ENCODE assay signal across 13 cellular contexts in genomic region chr12:100329800-100330199, GRCh38. TPM values are rescaled to one million over a fixed set of nuclear protein-coding genes. Genes with fewer than 3 reads are reported as not detected.
A peak's percentile ranks its signal among the peaks of the same experiment; 100 is the strongest.
DNase-seq lines count a peak whose midpoint lies in the region; ATAC-seq and TF ChIP-seq lines count a peak whose summit lies in the region.
"Had no signal": no experiment of that assay in that cellular context is flagged by ENCODE, and none has a peak within 500 bp of the region (broad histone marks: within the 10 kb centered on the region; RNA-seq: fewer than 3 reads in every experiment).

No MANE protein-coding gene starts in this region.

- TF ChIP-seq CTCF in glutamatergic neuron (IDR thresholded peaks at IDR 0.05; ENCODE audit: partially characterized antibody, unreplicated experiment), result no peak

- no peak overlapping the region for H3K4me3 Mint-ChIP-seq in activated T-cell treated with anti-CD3 and anti-CD28 coated beads, Interleukin-2, amount 50 U/mL, for 72 hours
- no peak overlapping the region for H3K4me3 Mint-ChIP-seq in activated T-cell treated with anti-CD3 and anti-CD28 coated beads, Interleukin-2, amount 50 U/mL, for 4 hours
- H3K4me3 Mint-ChIP-seq in stimulated activated effector memory CD8-positive, alpha-beta T cell treated with anti-CD3 and anti-CD28 coated beads, Interleukin-12 subunit alpha, Interleukin-12 subunit beta, amount 100 ng/mL, for 72 hours, result no peak overlapping the region
- no peak overlapping the region for H3K4me3 Mint-ChIP-seq in glutamatergic neuron (ENCODE audit: unreplicated experiment)

- peaks cover 9% of the 10 kb centered on the region for H3K4me1 Mint-ChIP-seq in activated T-cell treated with anti-CD3 and anti-CD28 coated beads, Interleukin-2, amount 50 U/mL, for 72 hours (ENCODE audit: low read depth)
- H3K4me1 Mint-ChIP-seq in activated T-cell treated with anti-CD3 and anti-CD28 coated beads, Interleukin-2, amount 50 U/mL, for 4 hours (ENCODE audit: low read depth), result no peaks in the 10 kb centered on the region
- no peaks in the 10 kb centered on the region for H3K4me1 Mint-ChIP-seq in stimulated activated effector memory CD8-positive, alpha-beta T cell treated with anti-CD3 and anti-CD28 coated beads, Interleukin-12 subunit alpha, Interleukin-12 subunit beta, amount 100 ng/mL, for 72 hours
- no peaks in the 10 kb centered on the region for H3K4me1 Mint-ChIP-seq in glutamatergic neuron (ENCODE audit: low read depth, unreplicated experiment)

- no peak for DNase-seq in activated T-cell treated with anti-CD3 and anti-CD28 coated beads, Interleukin-2, amount 50 U/mL, for 72 hours
- DNase-seq in activated T-cell treated with anti-CD3 and anti-CD28 coated beads, Interleukin-2, amount 50 U/mL, for 4 hours, result no peak
- DNase-seq in stimulated activated effector memory CD8-positive, alpha-beta T cell treated with anti-CD3 and anti-CD28 coated beads, Interleukin-12 subunit alpha, Interleukin-12 subunit beta, amount 100 ng/mL, for 72 hours (ENCODE audit: low spot score in 2 of 2), result no peak
- no peak for DNase-seq in glutamatergic neuron
- DNase-seq in NCI-H1105 treated with DMSO at 0.1 percent for 48 hours (lab: John Stamatoyannopoulos, UW), result no peak
- DNase-seq in effector CD4-positive, alpha-beta T cell, result no peak
- DNase-seq: caudate nucleus; foreskin keratinocyte; stimulated activated CD4-positive, alpha-beta T cell treated with anti-CD3 and anti-CD28 coated beads, Interleukin-2, amount 100 ng/mL, for 48 hours had no signal

- H3K36me3 Mint-ChIP-seq in activated T-cell treated with anti-CD3 and anti-CD28 coated beads, Interleukin-2, amount 50 U/mL, for 72 hours (ENCODE audit: insufficient read depth in 2 of 2), result peaks cover 9 to 10% of the 10 kb centered on the region in 2 donors
- peaks cover 35% of the 10 kb centered on the region for H3K36me3 Mint-ChIP-seq in activated T-cell treated with anti-CD3 and anti-CD28 coated beads, Interleukin-2, amount 50 U/mL, for 4 hours (ENCODE audit: insufficient read depth)
- H3K36me3 Mint-ChIP-seq in stimulated activated effector memory CD8-positive, alpha-beta T cell treated with anti-CD3 and anti-CD28 coated beads, Interleukin-12 subunit alpha, Interleukin-12 subunit beta, amount 100 ng/mL, for 72 hours, result peaks cover 89% of the 10 kb centered on the region
- no peaks in the 10 kb centered on the region for H3K36me3 Mint-ChIP-seq in glutamatergic neuron (ENCODE audit: unreplicated experiment)

- peak overlapping the region; percentile 23 for H3K27ac Mint-ChIP-seq in activated T-cell treated with anti-CD3 and anti-CD28 coated beads, Interleukin-2, amount 50 U/mL, for 72 hours
- H3K27ac Mint-ChIP-seq in stimulated activated effector memory CD8-positive, alpha-beta T cell treated with anti-CD3 and anti-CD28 coated beads, Interleukin-12 subunit alpha, Interleukin-12 subunit beta, amount 100 ng/mL, for 72 hours, result no peak overlapping the region
- H3K27ac Mint-ChIP-seq in glutamatergic neuron (ENCODE audit: unreplicated experiment), result no peak overlapping the region

- ATAC-seq in activated T-cell treated with anti-CD3 and anti-CD28 coated beads, Interleukin-2, amount 50 U/mL, for 72 hours (replicated peaks in 1 of 2), result peak; percentile 49 to 66
- no peak for ATAC-seq in activated T-cell treated with anti-CD3 and anti-CD28 coated beads, Interleukin-2, amount 50 U/mL, for 4 hours
- ATAC-seq in GM21717 (IDR thresholded peaks at IDR 0.05; ENCODE audit: unreplicated experiment), result peak; percentile 98
- ATAC-seq in HG03139 (IDR thresholded peaks at IDR 0.05; ENCODE audit: unreplicated experiment), result peak; percentile 75
- peak; percentile 24 for ATAC-seq in stimulated activated effector memory CD8-positive, alpha-beta T cell treated with anti-CD3 and anti-CD28 coated beads, Interleukin-12 subunit alpha, Interleukin-12 subunit beta, amount 100 ng/mL, for 72 hours
- ATAC-seq: foreskin keratinocyte had no signal

- H3K27me3 Mint-ChIP-seq in activated T-cell treated with anti-CD3 and anti-CD28 coated beads, Interleukin-2, amount 50 U/mL, for 72 hours (ENCODE audit: low read depth), result no peaks in the 10 kb centered on the region
- H3K27me3 Mint-ChIP-seq in activated T-cell treated with anti-CD3 and anti-CD28 coated beads, Interleukin-2, amount 50 U/mL, for 4 hours (ENCODE audit: low read depth), result no peaks in the 10 kb centered on the region
- H3K27me3 Mint-ChIP-seq in glutamatergic neuron (ENCODE audit: unreplicated experiment), result no peaks in the 10 kb centered on the region

- no peaks in the 10 kb centered on the region for H3K9me3 Mint-ChIP-seq in activated T-cell treated with anti-CD3 and anti-CD28 coated beads, Interleukin-2, amount 50 U/mL, for 72 hours
- H3K9me3 Mint-ChIP-seq in activated T-cell treated with anti-CD3 and anti-CD28 coated beads, Interleukin-2, amount 50 U/mL, for 4 hours, result no peaks in the 10 kb centered on the region
- no peaks in the 10 kb centered on the region for H3K9me3 Mint-ChIP-seq in stimulated activated effector memory CD8-positive, alpha-beta T cell treated with anti-CD3 and anti-CD28 coated beads, Interleukin-12 subunit alpha, Interleukin-12 subunit beta, amount 100 ng/mL, for 72 hours
- H3K9me3 Mint-ChIP-seq in glutamatergic neuron (ENCODE audit: unreplicated experiment), result no peaks in the 10 kb centered on the region

RNA-seq across cellular contexts. Expression of gene SLC17A8, which starts 27.1 kb away (rescaled TPM):
- not detected for total RNA-seq in activated T-cell treated with anti-CD3 and anti-CD28 coated beads, Interleukin-2, amount 50 U/mL, for 72 hours
- total RNA-seq in activated T-cell treated with anti-CD3 and anti-CD28 coated beads, Interleukin-2, amount 50 U/mL, for 4 hours, result not detected
- total RNA-seq in glutamatergic neuron (ENCODE audit: unreplicated experiment), result 0.25 TPM
- total RNA-seq: foreskin keratinocyte; osteocyte; T-helper 1 cell treated with Interleukin-12 subunit alpha and Interleukin-12 subunit beta and Interleukin-4 antibody, amounts not matched to agents 30 ng/mL and 1 ng/mL, for 36 hours had no signal

Comparison
In these comparisons a context has a peak if more than half of its experiments do, and no peak if none do; other contexts are left out.
1. ATAC-seq: peak in activated T-cell treated with anti-CD3 and anti-CD28 coated beads, Interleukin-2, amount 50 U/mL, for 72 hours (2 of 2), GM21717 (single experiment), HG03139 (single experiment) and stimulated activated effector memory CD8-positive, alpha-beta T cell treated with anti-CD3 and anti-CD28 coated beads, Interleukin-12 subunit alpha, Interleukin-12 subunit beta, amount 100 ng/mL, for 72 hours (single experiment); none in activated T-cell treated with anti-CD3 and anti-CD28 coated beads, Interleukin-2, amount 50 U/mL, for 4 hours (0 of 2).